In the genomic region with DNA sequence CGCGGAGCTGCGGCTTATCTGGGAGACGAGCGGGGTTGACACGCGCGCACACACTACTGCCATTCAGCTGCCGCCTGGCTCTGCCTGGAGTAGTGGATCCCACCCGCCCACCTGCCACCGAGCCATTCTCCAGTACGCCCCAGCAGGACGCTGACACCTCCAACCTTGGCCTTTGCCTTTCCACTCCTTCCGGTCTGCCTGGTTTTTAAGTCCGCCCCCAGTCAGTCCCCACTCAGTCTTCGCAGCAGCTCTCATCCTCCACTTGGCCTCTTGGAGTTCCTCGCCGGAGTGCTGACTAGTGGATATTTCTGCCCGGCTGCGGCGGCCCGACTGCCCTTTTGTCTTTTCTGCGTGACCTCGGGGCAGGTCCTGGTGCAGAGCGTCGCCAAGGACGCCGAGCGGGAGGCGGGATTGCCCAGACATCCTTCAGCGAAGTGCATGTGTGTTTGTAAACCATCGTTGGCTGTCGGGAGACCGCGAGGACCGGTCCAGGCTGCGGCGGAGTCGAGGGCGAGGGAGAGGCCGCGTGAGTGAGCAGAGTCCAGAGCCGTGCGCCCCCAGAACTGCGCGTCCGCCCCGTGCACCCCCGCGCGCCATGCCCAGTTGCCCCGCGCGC, we compare ENCODE assay signal across 8 cellular contexts. TPM values are rescaled to one million over a fixed set of nuclear protein-coding genes. Genes with fewer than 3 reads are reported as not detected.
A peak's percentile ranks its signal among the peaks of the same experiment; 100 is the strongest.
DNase-seq lines count a peak whose midpoint lies in the region; ATAC-seq and TF ChIP-seq lines count a peak whose summit lies in the region.

No MANE protein-coding gene starts in this region.

- peaks cover 45% of the 10 kb centered on the region for H3K27me3 ChIP-seq in neural cell (ENCODE audit: insufficient read depth, low read depth, low read length)

- DNase-seq in NCI-H2081 (lab: John Stamatoyannopoulos, UW) (peak; percentile 22 to 66), NCI-H2081 treated with DMSO at 0.1 percent for 48 hours (lab: John Stamatoyannopoulos, UW) (no peak), NCI-H774 (lab: John Stamatoyannopoulos, UW) (peak; percentile 43), epithelial cell of proximal tubule (ENCODE audit: low read depth) (no peak), A172 (ENCODE audit: low spot score) (no peak)
- DNase-seq in stimulated activated CD4-positive, alpha-beta T cell treated with anti-CD3 and anti-CD28 coated beads, Interleukin-4, amount 100 ng/mL, for 1 hour, result no peak

- H3K9ac ChIP-seq in neural cell (ENCODE audit: low read length), result peak overlapping the region; percentile 71

- peak overlapping the region; percentile 81 for H3K4me2 ChIP-seq in neural cell (ENCODE audit: low read length)

- TF ChIP-seq CTCF in epithelial cell of proximal tubule (conservative IDR thresholded peaks at IDR 0.05; ENCODE audit: low read depth, low read length) (no peak), neural cell (IDR thresholded peaks at IDR 0.05; ENCODE audit: poor library complexity, severe bottlenecking) (no peak)

- H3K4me3 ChIP-seq in epithelial cell of proximal tubule (ENCODE audit: low read depth, low read length) (peak overlapping the region; percentile 65), neural cell (ENCODE audit: low read length) (peak overlapping the region; percentile 87)

- H3F3A ChIP-seq in neural cell (ENCODE audit: insufficient read depth, low read length, poor library complexity, severe bottlenecking), result no peaks in the 10 kb centered on the region

- TF ChIP-seq EP300 in neural cell (conservative IDR thresholded peaks at IDR 0.05; ENCODE audit: poor library complexity, severe bottlenecking), result no peak

- H2AFZ ChIP-seq in neural cell (ENCODE audit: low read depth, low read length), result peak overlapping the region; percentile 15

- no peak overlapping the region for H3K27ac ChIP-seq in neural cell (ENCODE audit: low read length)

- H3K36me3 ChIP-seq in neural cell (ENCODE audit: insufficient read depth, low read length), result no peaks in the 10 kb centered on the region

- ATAC-seq in GM21526 (IDR thresholded peaks at IDR 0.05; ENCODE audit: low FRiP score, unreplicated experiment), result no peak

- peaks cover 46% of the 10 kb centered on the region for H3K79me2 ChIP-seq in neural cell (replicated peaks; ENCODE audit: insufficient read depth, low read length)

- H3K9me3 ChIP-seq in neural cell (ENCODE audit: low read length), result no peaks in the 10 kb centered on the region

- no peaks in the 10 kb centered on the region for H4K20me1 ChIP-seq in neural cell (ENCODE audit: insufficient read depth)

- H3K9me2 ChIP-seq in neural cell (ENCODE audit: insufficient read depth, low read length), result no peaks in the 10 kb centered on the region

- no peak for TF ChIP-seq RAD21 in neural cell (conservative IDR thresholded peaks at IDR 0.05)

TF ChIP-seq in neural cell, 6 proteins besides CTCF, POLR2A, EP300 and RAD21:
- TF ChIP-seq EZH2 (IDR thresholded peaks at IDR 0.05; ENCODE audit: borderline replicate concordance, insufficient read depth, low read length, poor library complexity, severe bottlenecking) (no peak), POLR2AphosphoS5 (IDR thresholded peaks at IDR 0.05) (peak; percentile 26), SMC3 (conservative IDR thresholded peaks at IDR 0.05; ENCODE audit: poor library complexity) (peak; percentile 10)
- TF ChIP-seq, protein P1, sequence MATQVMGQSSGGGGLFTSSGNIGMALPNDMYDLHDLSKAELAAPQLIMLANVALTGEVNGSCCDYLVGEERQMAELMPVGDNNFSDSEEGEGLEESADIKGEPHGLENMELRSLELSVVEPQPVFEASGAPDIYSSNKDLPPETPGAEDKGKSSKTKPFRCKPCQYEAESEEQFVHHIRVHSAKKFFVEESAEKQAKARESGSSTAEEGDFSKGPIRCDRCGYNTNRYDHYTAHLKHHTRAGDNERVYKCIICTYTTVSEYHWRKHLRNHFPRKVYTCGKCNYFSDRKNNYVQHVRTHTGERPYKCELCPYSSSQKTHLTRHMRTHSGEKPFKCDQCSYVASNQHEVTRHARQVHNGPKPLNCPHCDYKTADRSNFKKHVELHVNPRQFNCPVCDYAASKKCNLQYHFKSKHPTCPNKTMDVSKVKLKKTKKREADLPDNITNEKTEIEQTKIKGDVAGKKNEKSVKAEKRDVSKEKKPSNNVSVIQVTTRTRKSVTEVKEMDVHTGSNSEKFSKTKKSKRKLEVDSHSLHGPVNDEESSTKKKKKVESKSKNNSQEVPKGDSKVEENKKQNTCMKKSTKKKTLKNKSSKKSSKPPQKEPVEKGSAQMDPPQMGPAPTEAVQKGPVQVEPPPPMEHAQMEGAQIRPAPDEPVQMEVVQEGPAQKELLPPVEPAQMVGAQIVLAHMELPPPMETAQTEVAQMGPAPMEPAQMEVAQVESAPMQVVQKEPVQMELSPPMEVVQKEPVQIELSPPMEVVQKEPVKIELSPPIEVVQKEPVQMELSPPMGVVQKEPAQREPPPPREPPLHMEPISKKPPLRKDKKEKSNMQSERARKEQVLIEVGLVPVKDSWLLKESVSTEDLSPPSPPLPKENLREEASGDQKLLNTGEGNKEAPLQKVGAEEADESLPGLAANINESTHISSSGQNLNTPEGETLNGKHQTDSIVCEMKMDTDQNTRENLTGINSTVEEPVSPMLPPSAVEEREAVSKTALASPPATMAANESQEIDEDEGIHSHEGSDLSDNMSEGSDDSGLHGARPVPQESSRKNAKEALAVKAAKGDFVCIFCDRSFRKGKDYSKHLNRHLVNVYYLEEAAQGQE (IDR thresholded peaks at IDR 0.05; ENCODE audit: borderline replicate concordance), result no peak

RNA-seq across cellular contexts. Expression of a gene that starts 1.1 kb away (rescaled TPM):
- total RNA-seq in epithelial cell of proximal tubule, result 1.4 and 2.5 TPM in 2 replicates
- 26.4 and 29.0 TPM in 2 replicates for polyA plus RNA-seq in neural cell
- polyA minus RNA-seq in neural cell, result 57.5 and 71.7 TPM in 2 replicates
- total RNA-seq in A172 (2014; rRNA removed; shearing (Covaris generic)), result 14.6 and 16.8 TPM in 2 replicates

Comparison
In these comparisons a context has a peak if more than half of its experiments do, and no peak if none do; other contexts are left out.
1. DNase-seq: peak in NCI-H2081 (2 of 2) and NCI-H774 (single experiment); none in NCI-H2081 treated with DMSO at 0.1 percent for 48 hours (single experiment), epithelial cell of proximal tubule (single experiment), stimulated activated CD4-positive, alpha-beta T cell treated with anti-CD3 and anti-CD28 coated beads, Interleukin-4, amount 100 ng/mL, for 1 hour (single experiment) and A172 (single experiment).